24 cellular contexts compared by ENCODE assay signal in genomic region chr20:37725165-37725564, GRCh38. TPM values are rescaled to one million over a fixed set of nuclear protein-coding genes. Genes with fewer than 3 reads are reported as not detected.
DNase-seq lines count a peak whose midpoint lies in the region; ATAC-seq, FAIRE-seq and TF ChIP-seq lines count a peak whose summit lies in the region.
"Had no signal": no experiment of that assay in that cellular context is flagged by ENCODE, and none has a peak within 500 bp of the region (broad histone marks: within the 10 kb centered on the region; RNA-seq: fewer than 3 reads in every experiment).

No MANE protein-coding gene starts in this region.

- H3K9me3 Mint-ChIP-seq in stimulated activated effector memory CD8-positive, alpha-beta T cell treated with anti-CD3 and anti-CD28 coated beads, Interleukin-12 subunit alpha, Interleukin-12 subunit beta, amount 100 ng/mL, for 72 hours = peaks cover 4% of the 10 kb centered on the region
- H3K9me3 Mint-ChIP-seq in CD4-positive, alpha-beta T cell = peaks cover 9% of the 10 kb centered on the region
- H3K9me3 Mint-ChIP-seq: GM23338, HFFc6 had no signal

- peak; percentile 3 for FAIRE-seq in G401.6 (lab: Jason Lieb, UNC)
- FAIRE-seq in K562 (lab: Jason Lieb, UNC) = no peak
- FAIRE-seq in HepG2 (lab: Jason Lieb, UNC) = no peak
- FAIRE-seq: A204.1, GM12892, GM19239, H54 had no signal

- H3K27me3 ChIP-seq in K562 (ENCODE audit: control insufficient read depth in 2 of 2, insufficient read depth in 2 of 2, low read length in 2 of 2) (no peaks in the 10 kb centered on the region), HepG2 (ENCODE audit: control insufficient read depth in 1 of 2, insufficient read depth in 2 of 2, low read length in 2 of 2) (no peaks in the 10 kb centered on the region)
- no peaks in the 10 kb centered on the region for H3K27me3 ChIP-seq in CD4-positive, alpha-beta T cell (ENCODE audit: control insufficient read depth, insufficient read depth, low read length)
- H3K27me3 ChIP-seq: BE2C; BLaER1 treated with 17β-estradiol and CSF1 and Interleukin-3, amounts not matched to agents 10 nM and 100 nM had no signal

- H4K20me1 ChIP-seq in K562 (replicated peaks; ENCODE audit: control insufficient read depth, insufficient read depth, low read length) (no peaks in the 10 kb centered on the region), HepG2 (ENCODE audit: insufficient read depth, low read length) (no peaks in the 10 kb centered on the region)

- H3K4me3 ChIP-seq in K562 (no peak overlapping the region), HepG2 (replicated peaks in 1 of 3; ENCODE audit: insufficient read depth in 1 of 3, low read depth in 2 of 3, low read length in 3 of 3) (no peak overlapping the region)
- H3K4me3 ChIP-seq: BLaER1 treated with 17β-estradiol and CSF1 and Interleukin-3, amounts not matched to agents 10 nM and 100 nM; GM23338; HAP-1 had no signal

- H3K4me1 Mint-ChIP-seq in stimulated activated effector memory CD8-positive, alpha-beta T cell treated with anti-CD3 and anti-CD28 coated beads, Interleukin-12 subunit alpha, Interleukin-12 subunit beta, amount 100 ng/mL, for 72 hours = peaks cover 26% of the 10 kb centered on the region
- H3K4me1 Mint-ChIP-seq in CD4-positive, alpha-beta T cell (ENCODE audit: low read depth) = peaks cover 48% of the 10 kb centered on the region

- TF ChIP-seq POLR2A in K562 (conservative IDR thresholded peaks at IDR 0.05) (no peak), HepG2 (IDR thresholded peaks at IDR 0.05; ENCODE audit: insufficient read depth in 1 of 2, low read depth in 2 of 2, low read length in 2 of 2) (no peak)

- H2AFZ ChIP-seq in K562 (ENCODE audit: low read depth, low read length) = no peak overlapping the region
- no peak overlapping the region for H2AFZ ChIP-seq in HepG2 (ENCODE audit: low read length)
- H2AFZ ChIP-seq: GM23338 had no signal

- H3K27me3 Mint-ChIP-seq in CD4-positive, alpha-beta T cell = no peaks in the 10 kb centered on the region
- H3K27me3 Mint-ChIP-seq: CD4-positive, alpha-beta memory T cell had no signal

- H3K9ac ChIP-seq in K562 (ENCODE audit: insufficient read depth in 1 of 2, low read depth in 2 of 2, low read length in 2 of 2) = no peak overlapping the region
- no peak overlapping the region for H3K9ac ChIP-seq in HepG2 (ENCODE audit: insufficient read depth, low read depth, low read length)
- H3K9ac ChIP-seq: BLaER1 treated with 17β-estradiol and CSF1 and Interleukin-3, amounts not matched to agents 10 nM and 100 nM had no signal

- H3K27ac Mint-ChIP-seq in stimulated activated effector memory CD8-positive, alpha-beta T cell treated with anti-CD3 and anti-CD28 coated beads, Interleukin-12 subunit alpha, Interleukin-12 subunit beta, amount 100 ng/mL, for 72 hours = no peak overlapping the region
- H3K27ac Mint-ChIP-seq in CD4-positive, alpha-beta T cell = no peak overlapping the region
- H3K27ac Mint-ChIP-seq: CD4-positive, alpha-beta memory T cell; GM23338; HFFc6 had no signal

- TF ChIP-seq CTCF in K562 (IDR thresholded peaks at IDR 0.05 in 2 of 3, conservative IDR thresholded peaks at IDR 0.05 in 1 of 3; ENCODE audit: insufficient read depth in 2 of 3, low read depth in 1 of 3, low read length in 3 of 3) = no peak
- TF ChIP-seq CTCF in HepG2 (CRISPR knock-in tag; IDR thresholded peaks at IDR 0.05) = no peak
- no peak for TF ChIP-seq CTCF in CD4-positive, alpha-beta T cell (IDR thresholded peaks at IDR 0.05)

- in situ Hi-C loops in K562 (cut with MboI) (no loop called here), HepG2 (cut with HindIII; ENCODE audit: extremely low pct_ligation_motif_present, low pct_unique_long_range_greater_than_20kb) (no loop called here)

- H3K9me3 ChIP-seq in K562 (replicated peaks; ENCODE audit: control insufficient read depth, insufficient read depth, low read depth, low read length) = no peaks in the 10 kb centered on the region
- no peaks in the 10 kb centered on the region for H3K9me3 ChIP-seq in HepG2 (ENCODE audit: low read length)
- H3K9me3 ChIP-seq in CD4-positive, alpha-beta T cell (ENCODE audit: control insufficient read depth, low read length) = peaks cover 7% of the 10 kb centered on the region
- H3K9me3 ChIP-seq: HAP-1 had no signal

- no peaks in the 10 kb centered on the region; the same call in 2 of the 3 replicates for H3K79me2 ChIP-seq in K562 (ENCODE audit: control insufficient read depth, insufficient read depth, low read length)
- peaks cover 32% of the 10 kb centered on the region for H3K79me2 ChIP-seq in HepG2 (ENCODE audit: insufficient read depth, low read length)

- DNase-seq in K562 (ENCODE audit: extremely low read depth in 1 of 4, low spot score in 3 of 4) = no peak
- peak; percentile 55 for DNase-seq in HepG2 (ENCODE audit: low spot score)
- DNase-seq in stimulated activated effector memory CD8-positive, alpha-beta T cell treated with anti-CD3 and anti-CD28 coated beads, Interleukin-12 subunit alpha, Interleukin-12 subunit beta, amount 100 ng/mL, for 72 hours (ENCODE audit: low spot score in 2 of 2) = no peak
- no peak for DNase-seq in CD4-positive, alpha-beta T cell
- DNase-seq: ACHN; AML-193; BE2C; Calu3; CD4-positive, alpha-beta memory T cell; COR-L47; DMS53; DMS79 treated with DMSO at 0.1 percent for 48 hours; HFFc6 had no signal

- CTCF ChIA-PET in K562 (lab: Yijun Ruan, JAX; ENCODE audit: low intra/inter-chr PET ratio) = no interaction called here
- CTCF ChIA-PET in HepG2 (lab: Yijun Ruan, JAX; ENCODE audit: low intra/inter-chr PET ratio, low total read pairs) = no interaction called here
- CTCF ChIA-PET in CD4-positive, alpha-beta T cell (lab: Charles Lee) = no interaction called here

- no peak overlapping the region for H3K27ac ChIP-seq in K562 (ENCODE audit: extremely low read depth, low read depth, low read length)
- no peak overlapping the region for H3K27ac ChIP-seq in HepG2 (ENCODE audit: extremely low read length, insufficient read depth, low read length)
- H3K27ac ChIP-seq in CD4-positive, alpha-beta T cell (ENCODE audit: low read depth, low read length) = no peak overlapping the region
- H3K27ac ChIP-seq: 22Rv1; BLaER1 treated with 17β-estradiol and CSF1 and Interleukin-3, amounts not matched to agents 10 nM and 100 nM had no signal

- TF ChIP-seq RAD21 in K562 (CRISPR knock-in tag; conservative IDR thresholded peaks at IDR 0.05 in 1 of 2, IDR thresholded peaks at IDR 0.05 in 1 of 2) (no peak), HepG2 (CRISPR knock-in tag; IDR thresholded peaks at IDR 0.05) (no peak)

- no peaks in the 10 kb centered on the region for H3K9me1 ChIP-seq in K562 (ENCODE audit: control insufficient read depth, insufficient read depth, low read length)

- H3K4me2 ChIP-seq in K562 (ENCODE audit: insufficient read depth, low read length) = no peak overlapping the region
- H3K4me2 ChIP-seq in HepG2 (ENCODE audit: low read depth, low read length) = no peak overlapping the region
- H3K4me2 ChIP-seq: BLaER1 treated with 17β-estradiol and CSF1 and Interleukin-3, amounts not matched to agents 10 nM and 100 nM; GM23338 had no signal

- no peak overlapping the region for H3K4me3 Mint-ChIP-seq in stimulated activated effector memory CD8-positive, alpha-beta T cell treated with anti-CD3 and anti-CD28 coated beads, Interleukin-12 subunit alpha, Interleukin-12 subunit beta, amount 100 ng/mL, for 72 hours
- H3K4me3 Mint-ChIP-seq in CD4-positive, alpha-beta T cell = no peak overlapping the region
- H3K4me3 Mint-ChIP-seq: CD14-positive monocyte; CD4-positive, alpha-beta memory T cell; GM23338; HFFc6 had no signal

- WGBS in K562 (ENCODE audit: insufficient coverage, low coverage, missing lambda C conversion rate) = 68% methylated on average over 6 of the region's 7 CpGs
- 60% methylated on average over 7 of the region's 7 CpGs for WGBS in HepG2 (ENCODE audit: low lambda C conversion rate)

- TF ChIP-seq EP300 in K562 (IDR thresholded peaks at IDR 0.05; ENCODE audit: low read length) = no peak
- 0 out of 4 replicates have a peak, but pooled peaks of 1 of the 2 experiments have one; percentile 18 for TF ChIP-seq EP300 in HepG2 (IDR thresholded peaks at IDR 0.05; ENCODE audit: low read depth in 2 of 2, low read length in 2 of 2)
- no peak for TF ChIP-seq EP300 in HepG2 (CRISPR knock-in tag; IDR thresholded peaks at IDR 0.05; ENCODE audit: borderline replicate concordance)

- H3K36me3 ChIP-seq in K562 (ENCODE audit: control insufficient read depth, insufficient read depth, low read length) (no peaks in the 10 kb centered on the region), HepG2 (replicated peaks in 1 of 2; ENCODE audit: control insufficient read depth in 1 of 2, insufficient read depth in 2 of 2, low read length in 2 of 2) (no peaks in the 10 kb centered on the region)
- H3K36me3 ChIP-seq: BE2C, HAP-1 had no signal

- BruUV-seq in K562 (replicated peaks; lab: Mats Ljungman, UMichigan) = no TSS peak
- BruUV-seq in HepG2 (replicated peaks; lab: Mats Ljungman, UMichigan) = no TSS peak

- intact Hi-C loops in K562 (cut with micrococcal nuclease) (no loop called here), HepG2 (cut with micrococcal nuclease; ENCODE audit: unreplicated experiment) (no loop called here)
- intact Hi-C loops in CD4-positive, alpha-beta T cell (cut with DNase I, micrococcal nuclease) = no loop called here

- ATAC-seq in K562 (no peak), HepG2 (no peak; the same call in 2 of the 3 replicates), GM18520 (IDR thresholded peaks at IDR 0.05; ENCODE audit: unreplicated experiment) (no peak)
- ATAC-seq in stimulated activated effector memory CD8-positive, alpha-beta T cell treated with anti-CD3 and anti-CD28 coated beads, Interleukin-12 subunit alpha, Interleukin-12 subunit beta, amount 100 ng/mL, for 72 hours = no peak
- ATAC-seq in CD4-positive, alpha-beta T cell (ENCODE audit: poor library complexity) = no peak
- ATAC-seq: GM23338 had no signal

- POLR2A ChIA-PET in K562 (lab: Yijun Ruan, JAX) = interaction anchor here (1.4 kb wide), 1 partner anchor 17 kb away, joined by 4 read pairs; no protein-coding TSS in a partner anchor
- POLR2A ChIA-PET in HepG2 (lab: Yijun Ruan, JAX) = no interaction called here
- POLR2A ChIA-PET in CD4-positive, alpha-beta T cell (lab: Charles Lee) = interaction anchor here (1.0 kb wide), 1 partner anchor 31 kb away, joined by 3 read pairs; no protein-coding TSS in a partner anchor

- H3K4me1 ChIP-seq in K562 (replicated peaks in 1 of 2; ENCODE audit: control insufficient read depth in 2 of 2, insufficient read depth in 2 of 2, low read length in 2 of 2) (no peaks in the 10 kb centered on the region; a peak in 1 of 5 replicates), HepG2 (ENCODE audit: insufficient read depth, low read length) (peaks cover 46% of the 10 kb centered on the region)

- no peaks in the 10 kb centered on the region for H3K36me3 Mint-ChIP-seq in stimulated activated effector memory CD8-positive, alpha-beta T cell treated with anti-CD3 and anti-CD28 coated beads, Interleukin-12 subunit alpha, Interleukin-12 subunit beta, amount 100 ng/mL, for 72 hours
- H3K36me3 Mint-ChIP-seq in CD4-positive, alpha-beta T cell (ENCODE audit: low read depth) = peaks cover 26% of the 10 kb centered on the region

RNA-seq across cellular contexts. Expression of gene CTNNBL1, which starts 31.3 kb away (rescaled TPM):
- total RNA-seq in K562 (2011; cell fraction: chromatin; rRNA removed; ENCODE audit: low replicate concordance) = 16.7 and 18.9 TPM in 2 replicates
- total RNA-seq in K562 (2011; cell fraction: nucleolus; rRNA removed) = 11.3 and 14.2 TPM in 2 replicates
- 13.0 and 15.7 TPM in 2 replicates for total RNA-seq in K562 (2011; cell fraction: nucleoplasm; rRNA removed)
- total RNA-seq in K562 (2014; rRNA removed) (32.4 and 35.4 TPM in 2 replicates), K562 (2014; rRNA removed; fragmentation: Illumina TruSeq; extraction: Trizol) (39.5 TPM in 2 replicates), K562 (2015; rRNA removed; fragmentation: Illumina TruSeq; extraction: Trizol) (39.9 and 47.1 TPM in 2 replicates), K562 (2021) (48.6 and 55.1 TPM in 2 replicates), HepG2 (2016; rRNA removed; fragmentation: Illumina TruSeq; extraction: Trizol) (94.6 and 136 TPM in 2 replicates)
- polyA plus RNA-seq in K562 (2011; rRNA removed) (27.6 and 33.9 TPM in 2 replicates), K562 (2014; fragmentation: Illumina TruSeq; extraction: Trizol) (44.2 and 51.7 TPM in 2 replicates), K562 (2014; fragmentation: Nextera tagmentation; extraction: Ambion mirVana) (10 to 100 TPM; 43.6 to 85.6 TPM), K562 (2014; rRNA removed) (48.0 and 52.1 TPM in 2 replicates), HepG2 (2011; rRNA removed) (47.0 and 49.3 TPM in 2 replicates)
- polyA plus RNA-seq in K562 (2011; cell fraction: cytosol; rRNA removed) = 21.9 and 24.6 TPM in 2 replicates
- 16.0 and 18.0 TPM in 2 replicates for polyA plus RNA-seq in K562 (2011; cell fraction: nucleus; rRNA removed)
- polyA plus RNA-seq in K562 (2012) = 44.1 and 57.9 TPM in 2 replicates
- 36.7 and 41.5 TPM in 2 replicates for polyA minus RNA-seq in K562 (2011; rRNA and poly(A)+ RNA removed)
- 21.9 and 23.6 TPM in 2 replicates for polyA minus RNA-seq in K562 (2011; cell fraction: cytosol; rRNA and poly(A)+ RNA removed)
- 12.4 and 19.3 TPM in 2 replicates for polyA minus RNA-seq in K562 (2011; cell fraction: nucleus; rRNA and poly(A)+ RNA removed)
- 43.5 and 49.5 TPM in 2 replicates for total RNA-seq in HepG2 (2016; cell fraction: cytosol; rRNA removed; fragmentation: Illumina TruSeq; extraction: Trizol; ENCODE audit: low read depth)
- total RNA-seq in HepG2 (2016; cell fraction: insoluble cytoplasmic fraction; rRNA removed; fragmentation: Illumina TruSeq; extraction: Trizol) = 97.0 and 143 TPM in 2 replicates
- total RNA-seq in HepG2 (2016; cell fraction: membrane; rRNA removed; fragmentation: Illumina TruSeq; extraction: Trizol) = 53.6 and 54.9 TPM in 2 replicates
- 47.8 and 48.8 TPM in 2 replicates for total RNA-seq in HepG2 (2016; cell fraction: nucleus; rRNA removed; fragmentation: Illumina TruSeq; extraction: Trizol)
- polyA plus RNA-seq in HepG2 (2011; cell fraction: cytosol; rRNA removed) = 37.8 and 38.1 TPM in 2 replicates
- 17.2 and 18.0 TPM in 2 replicates for polyA plus RNA-seq in HepG2 (2011; cell fraction: nucleus; rRNA removed)
- 83.2 and 94.2 TPM in 2 replicates for polyA plus RNA-seq in HepG2 (2012)
- polyA plus RNA-seq in HepG2 (2016; cell fraction: cytosol; fragmentation: Illumina TruSeq; extraction: Trizol; ENCODE audit: low read depth) = 53.4 and 54.1 TPM in 2 replicates
- polyA plus RNA-seq in HepG2 (2016; cell fraction: insoluble cytoplasmic fraction; fragmentation: Illumina TruSeq; extraction: Trizol; ENCODE audit: low read depth) = 156 and 162 TPM in 2 replicates
- polyA plus RNA-seq in HepG2 (2016; cell fraction: membrane; fragmentation: Illumina TruSeq; extraction: Trizol; ENCODE audit: low read depth) = 50.8 and 57.2 TPM in 2 replicates
- 68.0 and 75.7 TPM in 2 replicates for polyA plus RNA-seq in HepG2 (2016; cell fraction: nucleus; fragmentation: Illumina TruSeq; extraction: Trizol; ENCODE audit: insufficient read depth, low read depth)
- polyA minus RNA-seq in HepG2 (2011; rRNA and poly(A)+ RNA removed; ENCODE audit: low replicate concordance) = 33.6 and 37.6 TPM in 2 replicates
- polyA minus RNA-seq in HepG2 (2011; cell fraction: cytosol; rRNA and poly(A)+ RNA removed) = 27.5 and 33.1 TPM in 2 replicates
- polyA minus RNA-seq in HepG2 (2011; cell fraction: nucleus; rRNA and poly(A)+ RNA removed) = 33.5 and 36.7 TPM in 2 replicates
- total RNA-seq in CD4-positive, alpha-beta T cell = 10 to 100 TPM; 31.1 to 33.4 TPM
